8 cellular contexts compared by ENCODE assay signal in genomic region chr19:47273313-47274070, GRCh38. TPM values are rescaled to one million over a fixed set of nuclear protein-coding genes. Genes with fewer than 3 reads are reported as not detected.
DNase-seq lines count a peak whose midpoint lies in the region; ATAC-seq and TF ChIP-seq lines count a peak whose summit lies in the region.

No MANE protein-coding gene starts in this region.

- peak overlapping the region; percentile 99 for H3K27ac Mint-ChIP-seq in GM23338

- H3K27ac ChIP-seq in GM23338 (ENCODE audit: low read depth): peak overlapping the region; percentile 100
- peak overlapping the region; percentile 97 for H3K27ac ChIP-seq in neutrophil
- H3K27ac ChIP-seq in subcutaneous abdominal adipose tissue (ENCODE audit: low read depth, low read length): peak overlapping the region; percentile 86

- H3K9me3 Mint-ChIP-seq in GM23338: no peaks in the 10 kb centered on the region; the same call in 2 of the 3 replicates

- peaks cover 31% of the 10 kb centered on the region for H3K27me3 Mint-ChIP-seq in GM23338 (ENCODE audit: insufficient read depth, low read depth, poor library complexity)

- H3K4me1 ChIP-seq in GM23338 (ENCODE audit: insufficient read depth) (peaks cover 11% of the 10 kb centered on the region; the same call in 1 of the 2 replicates), neutrophil (ENCODE audit: control insufficient read depth in 1 of 2, insufficient read depth in 1 of 2, low read depth in 1 of 2, low read length in 1 of 2) (peaks cover 34 to 41% of the 10 kb centered on the region in 2 experiments), subcutaneous abdominal adipose tissue (ENCODE audit: control insufficient read depth in 5 of 5, insufficient read depth in 5 of 5, low read length in 5 of 5) (peaks cover 6 to 36% (median 32%) of the 10 kb centered on the region in 5 donors)

- H3K4me3 ChIP-seq in GM23338: peak overlapping the region; percentile 83
- peak overlapping the region; percentile 62 to 72 for H3K4me3 ChIP-seq in neutrophil (ENCODE audit: low read depth in 1 of 2, low read length in 1 of 2)
- peak overlapping the region; percentile 79 to 96 (median 87) for H3K4me3 ChIP-seq in subcutaneous abdominal adipose tissue (ENCODE audit: low read depth in 1 of 5, low read length in 5 of 5)

- peaks cover 3% of the 10 kb centered on the region for H4K20me1 ChIP-seq in GM23338 (replicated peaks; ENCODE audit: insufficient read depth)

- ATAC-seq in GM23338: peak; percentile 72

- no peaks in the 10 kb centered on the region for H3K79me2 ChIP-seq in GM23338 (replicated peaks; ENCODE audit: insufficient read depth)

- peaks cover 23% of the 10 kb centered on the region for H3K36me3 Mint-ChIP-seq in GM23338 (ENCODE audit: low read depth)

- DNase-seq in EH (ENCODE audit: low read depth) (peak; percentile 95), GM23338 (ENCODE audit: low spot score) (peak; percentile 95), LHCN-M2 (ENCODE audit: low read depth) (peak; percentile 89), SHP77 treated with DMSO at 0.1 percent for 48 hours (lab: John Stamatoyannopoulos, UW) (peak; percentile 54), foreskin melanocyte (peak; percentile 85)
- DNase-seq in activated naive CD4-positive, alpha-beta T cell (lab: John Stamatoyannopoulos, UW): peak; percentile 57 to 85 (median 78)

- TF ChIP-seq CTCF in GM23338 (conservative IDR thresholded peaks at IDR 0.05; ENCODE audit: low read depth in 2 of 2): no peak; a peak in 1 of 4 replicates
- TF ChIP-seq CTCF in neutrophil (IDR thresholded peaks at IDR 0.05): no peak

- H2AFZ ChIP-seq in GM23338: peak overlapping the region; percentile 72

- H3K9me2 ChIP-seq in GM23338 (ENCODE audit: insufficient read depth): no peaks in the 10 kb centered on the region

- H3F3A ChIP-seq in GM23338 (replicated peaks; ENCODE audit: low read depth): peaks cover 20% of the 10 kb centered on the region

- H3K36me3 ChIP-seq in GM23338 (ENCODE audit: insufficient read depth) (no peaks in the 10 kb centered on the region), neutrophil (peaks cover 32% of the 10 kb centered on the region), subcutaneous abdominal adipose tissue (ENCODE audit: control insufficient read depth in 5 of 5, insufficient read depth in 5 of 5, low read length in 5 of 5) (peaks cover 0 to 24% (median 20%) of the 10 kb centered on the region in 5 donors)

- peaks cover 24% of the 10 kb centered on the region for H3K4me1 Mint-ChIP-seq in GM23338

- peaks cover 8% of the 10 kb centered on the region for H3K27me3 ChIP-seq in GM23338 (ENCODE audit: insufficient read depth)
- peaks cover 5% of the 10 kb centered on the region for H3K27me3 ChIP-seq in neutrophil
- no peaks in the 10 kb centered on the region for H3K27me3 ChIP-seq in subcutaneous abdominal adipose tissue (ENCODE audit: control insufficient read depth in 5 of 5, insufficient read depth in 4 of 5, low read length in 5 of 5)

- peak overlapping the region; percentile 88 for H3K4me3 Mint-ChIP-seq in GM23338

- H3K9ac ChIP-seq in subcutaneous abdominal adipose tissue (ENCODE audit: low read length in 5 of 5): peak overlapping the region; percentile 48 to 91 (median 86)

- H3K4me2 ChIP-seq in GM23338: peak overlapping the region; percentile 95

- H3K9me3 ChIP-seq in neutrophil (no peaks in the 10 kb centered on the region), subcutaneous abdominal adipose tissue (ENCODE audit: control insufficient read depth in 5 of 5, low read length in 5 of 5) (no peaks in the 10 kb centered on the region)

TF ChIP-seq in GM23338, 12 proteins besides CTCF, POLR2A, EP300 and RAD21 (continues in another document):
- no peak for TF ChIP-seq ZNF331 (CRISPR knock-in tag; IDR thresholded peaks at IDR 0.05; ENCODE audit: low read depth)
- TF ChIP-seq POLR2AphosphoS5 (IDR thresholded peaks at IDR 0.05; ENCODE audit: low read depth): peak; percentile 54; the same call in 1 of the 2 replicates
- no peak for TF ChIP-seq REST (IDR thresholded peaks at IDR 0.05; ENCODE audit: unreplicated experiment)
- no peak for TF ChIP-seq ETS1 (IDR thresholded peaks at IDR 0.05)
- TF ChIP-seq EZH2 (IDR thresholded peaks at IDR 0.05; ENCODE audit: low read depth, unreplicated experiment): no peak
- peak; percentile 74 for TF ChIP-seq CREB1 (CRISPR knock-in tag; IDR thresholded peaks at IDR 0.05; ENCODE audit: low read depth)
- no peak for TF ChIP-seq ZNF114 (CRISPR knock-in tag; IDR thresholded peaks at IDR 0.05)
- no peak for TF ChIP-seq STAT1 (IDR thresholded peaks at IDR 0.05; ENCODE audit: unreplicated experiment)

RNA-seq across cellular contexts. Expression of gene INAFM1, which starts 1.2 kb away (rescaled TPM):
- 1.7 and 2.9 TPM in 2 replicates for total RNA-seq in GM23338 (2014; rRNA removed; shearing (Covaris generic))
- polyA plus RNA-seq in GM23338 (2016; fragmentation: Nextera tagmentation; extraction: Ambion mirVana): 10.2 and 12.7 TPM in 2 replicates
- 0.51 and 0.80 TPM in 2 replicates for total RNA-seq in LHCN-M2 (2014; rRNA removed)
- 7.5 TPM for polyA plus RNA-seq in LHCN-M2 (2012)

RNA-seq across cellular contexts. Expression of gene CCDC9, which starts 17.2 kb away (rescaled TPM):
- 14.5 and 17.3 TPM in 2 replicates for total RNA-seq in GM23338 (2014; rRNA removed; shearing (Covaris generic))
- polyA plus RNA-seq in GM23338 (2016; fragmentation: Nextera tagmentation; extraction: Ambion mirVana): 15.0 and 15.3 TPM in 2 replicates
- 4.9 and 16.2 TPM in 2 replicates for total RNA-seq in LHCN-M2 (2014; rRNA removed)
- 18.9 TPM for polyA plus RNA-seq in LHCN-M2 (2012)

RNA-seq across cellular contexts. Expression of gene C5AR1, which starts 36.2 kb away (rescaled TPM):
- total RNA-seq in GM23338 (2014; rRNA removed; shearing (Covaris generic)): 0.58 TPM in 1 of 2 replicates, not detected in the other
- 0.08 TPM in 1 of 2 replicates, not detected in the other for polyA plus RNA-seq in GM23338 (2016; fragmentation: Nextera tagmentation; extraction: Ambion mirVana)
- total RNA-seq in LHCN-M2 (2014; rRNA removed): not detected in 2 replicates
- polyA plus RNA-seq in LHCN-M2 (2012): 0.07 TPM

RNA-seq across cellular contexts. Expression of gene BBC3, which starts 42.5 kb away (rescaled TPM):
- total RNA-seq in GM23338 (2014; rRNA removed; shearing (Covaris generic)): 27.8 and 31.9 TPM in 2 replicates
- polyA plus RNA-seq in GM23338 (2016; fragmentation: Nextera tagmentation; extraction: Ambion mirVana): 23.4 and 25.8 TPM in 2 replicates
- 3.3 and 6.8 TPM in 2 replicates for total RNA-seq in LHCN-M2 (2014; rRNA removed)
- 4.0 TPM for polyA plus RNA-seq in LHCN-M2 (2012)

RNA-seq across cellular contexts. Expression of gene C5AR2, which starts 58.5 kb away (rescaled TPM):
- 0.28 TPM in 1 of 2 replicates, not detected in the other for total RNA-seq in GM23338 (2014; rRNA removed; shearing (Covaris generic))
- polyA plus RNA-seq in GM23338 (2016; fragmentation: Nextera tagmentation; extraction: Ambion mirVana): not detected in 2 replicates
- total RNA-seq in LHCN-M2 (2014; rRNA removed): not detected in 2 replicates
- 0.02 TPM for polyA plus RNA-seq in LHCN-M2 (2012)

Comparison
In these comparisons a context has a peak if more than half of its experiments do, and no peak if none do; other contexts are left out.
1. Peak in every context shown above with its lines: DNase-seq, ATAC-seq, H3K4me3 ChIP-seq and H3K27ac ChIP-seq.